In the genomic region with DNA sequence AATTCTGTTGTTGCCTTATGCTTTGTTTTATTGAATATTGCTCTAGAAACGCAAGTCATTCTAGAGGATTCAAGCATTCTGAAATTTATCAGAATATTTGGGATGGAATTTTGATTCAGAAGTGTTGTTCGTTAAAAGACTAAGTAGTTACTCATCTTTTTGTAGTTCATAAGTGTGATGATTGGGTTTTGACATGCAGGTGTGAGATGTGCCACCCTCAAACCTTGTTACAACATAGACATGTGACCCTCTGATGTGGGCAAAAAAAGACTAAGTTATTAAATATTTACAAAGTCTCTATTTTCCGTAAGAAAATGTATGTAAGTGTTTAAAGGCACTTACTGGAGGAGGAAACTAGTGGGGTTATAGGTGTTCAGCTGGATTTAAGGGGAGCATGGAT, we compare ENCODE assay signal across 15 cellular contexts. TPM values are rescaled to one million over a fixed set of nuclear protein-coding genes. Genes with fewer than 3 reads are reported as not detected.
DNase-seq lines count a peak whose midpoint lies in the region; ATAC-seq and TF ChIP-seq lines count a peak whose summit lies in the region.
"Had no signal": no experiment of that assay in that cellular context is flagged by ENCODE, and none has a peak within 500 bp of the region (broad histone marks: within the 10 kb centered on the region; RNA-seq: fewer than 3 reads in every experiment).

No MANE protein-coding gene starts in this region.

- H3K4me1 ChIP-seq in ACC112 (ENCODE audit: control insufficient read depth, insufficient read depth, low read length, unreplicated experiment) = peaks cover 49% of the 10 kb centered on the region
- peaks cover 38% of the 10 kb centered on the region for H3K4me1 ChIP-seq in HUES6 (ENCODE audit: control insufficient read depth, insufficient read depth, low read length)
- H3K4me1 ChIP-seq in effector memory CD4-positive, alpha-beta T cell (ENCODE audit: control insufficient read depth, insufficient read depth, low read length, poor library complexity, severe bottlenecking) = peaks cover 56% of the 10 kb centered on the region
- H3K4me1 ChIP-seq in psoas muscle = peaks cover 43% of the 10 kb centered on the region

- 76 to 95% (median 93%) methylated on average over 3 of the region's 3 CpGs for WGBS in psoas muscle, 3 donors

- TF ChIP-seq CTCF in psoas muscle (IDR thresholded peaks at IDR 0.05) = no peak

- H2AFZ ChIP-seq in ACC112 (ENCODE audit: low read length, unreplicated experiment) = no peak overlapping the region

- H3K9me3 ChIP-seq in HUES6 (ENCODE audit: control insufficient read depth, insufficient read depth, low read depth, low read length) (no peaks in the 10 kb centered on the region), psoas muscle (no peaks in the 10 kb centered on the region)
- no peaks in the 10 kb centered on the region for H3K9me3 ChIP-seq in effector memory CD4-positive, alpha-beta T cell (ENCODE audit: control insufficient read depth, low read length)
- H3K9me3 ChIP-seq: MG63 had no signal

- no peak overlapping the region for H3K4me3 Mint-ChIP-seq in activated T-helper 2 cell treated with anti-CD3 and anti-CD28 coated beads, Interferon-gamma antibody, Interleukin-2, Interleukin-4, amounts not matched to agents 10 μg/mL and 5 μg/mL and 100 μg/mL, durations not matched to agents 14 hours and 24 hours and 36 hours (ENCODE audit: low read depth)
- H3K4me3 Mint-ChIP-seq: B cell had no signal

- peaks cover 84% of the 10 kb centered on the region for H3K36me3 Mint-ChIP-seq in activated T-helper 2 cell treated with anti-CD3 and anti-CD28 coated beads, Interferon-gamma antibody, Interleukin-2, Interleukin-4, amounts not matched to agents 10 μg/mL and 5 μg/mL and 100 μg/mL, durations not matched to agents 14 hours and 24 hours and 36 hours (ENCODE audit: low read depth)

- H3K27me3 ChIP-seq in ACC112 (ENCODE audit: insufficient read depth, low read length) (no peaks in the 10 kb centered on the region), HUES6 (ENCODE audit: control insufficient read depth, insufficient read depth, low read length) (no peaks in the 10 kb centered on the region), psoas muscle (ENCODE audit: insufficient read depth in 3 of 3, low read length in 2 of 3) (no peaks in the 10 kb centered on the region), H7 (ENCODE audit: control insufficient read depth, insufficient read depth, low read length) (no peaks in the 10 kb centered on the region)
- H3K27me3 ChIP-seq in effector memory CD4-positive, alpha-beta T cell (replicated peaks; ENCODE audit: control insufficient read depth, insufficient read depth, low read length, poor library complexity, severe bottlenecking) = no peaks in the 10 kb centered on the region
- H3K27me3 ChIP-seq: MG63 had no signal

- peaks cover 69% of the 10 kb centered on the region for H3K79me2 ChIP-seq in ACC112 (ENCODE audit: control insufficient read depth, insufficient read depth, low read length, unreplicated experiment)

- no peak overlapping the region for H3K27ac Mint-ChIP-seq in activated T-helper 2 cell treated with anti-CD3 and anti-CD28 coated beads, Interferon-gamma antibody, Interleukin-2, Interleukin-4, amounts not matched to agents 10 μg/mL and 5 μg/mL and 100 μg/mL, durations not matched to agents 14 hours and 24 hours and 36 hours
- H3K27ac Mint-ChIP-seq: B cell had no signal

- H3K4me3 ChIP-seq in ACC112 (ENCODE audit: low read depth, low read length) = no peak overlapping the region
- H3K4me3 ChIP-seq in HUES6 (ENCODE audit: low read depth, low read length) = no peak overlapping the region
- no peak overlapping the region for H3K4me3 ChIP-seq in effector memory CD4-positive, alpha-beta T cell (ENCODE audit: insufficient read depth, low read depth, low read length, poor library complexity, severe bottlenecking)
- no peak overlapping the region for H3K4me3 ChIP-seq in psoas muscle
- no peak overlapping the region for H3K4me3 ChIP-seq in H7 (ENCODE audit: insufficient read depth, low read depth, low read length)
- H3K4me3 ChIP-seq: lung, MG63 had no signal

- ATAC-seq in psoas muscle = no peak

- H3K9me3 Mint-ChIP-seq in activated T-helper 2 cell treated with anti-CD3 and anti-CD28 coated beads, Interferon-gamma antibody, Interleukin-2, Interleukin-4, amounts not matched to agents 10 μg/mL and 5 μg/mL and 100 μg/mL, durations not matched to agents 14 hours and 24 hours and 36 hours = no peaks in the 10 kb centered on the region

- peaks cover 61% of the 10 kb centered on the region for H3K4me1 Mint-ChIP-seq in activated T-helper 2 cell treated with anti-CD3 and anti-CD28 coated beads, Interferon-gamma antibody, Interleukin-2, Interleukin-4, amounts not matched to agents 10 μg/mL and 5 μg/mL and 100 μg/mL, durations not matched to agents 14 hours and 24 hours and 36 hours (ENCODE audit: low read depth)

- no peaks in the 10 kb centered on the region for H3K27me3 Mint-ChIP-seq in activated T-helper 2 cell treated with anti-CD3 and anti-CD28 coated beads, Interferon-gamma antibody, Interleukin-2, Interleukin-4, amounts not matched to agents 10 μg/mL and 5 μg/mL and 100 μg/mL, durations not matched to agents 14 hours and 24 hours and 36 hours (ENCODE audit: low read depth)
- H3K27me3 Mint-ChIP-seq: B cell had no signal

- intact Hi-C loops in psoas muscle (cut with DNase I) = no loop called here
- intact Hi-C loops in activated T-helper 2 cell treated with anti-CD3 and anti-CD28 coated beads, Interferon-gamma antibody, Interleukin-2, Interleukin-4, amounts not matched to agents 10 μg/mL and 5 μg/mL and 100 μg/mL, durations not matched to agents 14 hours and 24 hours and 36 hours (cut with micrococcal nuclease) = no loop called here

- H3K9ac ChIP-seq in HUES6 (ENCODE audit: low read length) = no peak overlapping the region

- DNase-seq in effector memory CD4-positive, alpha-beta T cell = no peak
- DNase-seq in psoas muscle (no peak), HK-2 (ENCODE audit: unreplicated experiment) (no peak), H7 (no peak), LoVo (ENCODE audit: low spot score) (no peak)
- no peak for DNase-seq in activated T-helper 2 cell treated with anti-CD3 and anti-CD28 coated beads, Interferon-gamma antibody, Interleukin-2, Interleukin-4, amounts not matched to agents 10 μg/mL and 5 μg/mL and 100 μg/mL, durations not matched to agents 14 hours and 24 hours and 36 hours (ENCODE audit: low spot score)
- DNase-seq: activated naive CD4-positive, alpha-beta T cell treated with anti-CD3 and anti-CD28 coated beads, Interleukin-2, amount 50 U/mL, for 16 hours; DND-41; NCI-H82; occipital lobe had no signal

- H3K36me3 ChIP-seq in ACC112 (ENCODE audit: insufficient read depth, low read length) = peaks cover 8% of the 10 kb centered on the region; the same call in 1 of the 2 replicates
- peaks cover 61% of the 10 kb centered on the region for H3K36me3 ChIP-seq in HUES6 (ENCODE audit: control insufficient read depth, insufficient read depth, low read length)
- H3K36me3 ChIP-seq in effector memory CD4-positive, alpha-beta T cell (ENCODE audit: control insufficient read depth, insufficient read depth, low read length) = peaks cover 11% of the 10 kb centered on the region
- peaks cover 12 to 46% of the 10 kb centered on the region in 2 donors for H3K36me3 ChIP-seq in psoas muscle (ENCODE audit: insufficient read depth in 1 of 2, low read depth in 1 of 2)
- H3K36me3 ChIP-seq in H7 (replicated peaks; ENCODE audit: control insufficient read depth, insufficient read depth, low read length) = peaks cover 19% of the 10 kb centered on the region

- H3K27ac ChIP-seq in ACC112 (ENCODE audit: low read depth, low read length) (peak overlapping the region; percentile 92), HUES6 (ENCODE audit: low read depth, low read length) (0 out of 2 replicates have a peak overlapping the region, but pooled peaks have one; percentile 28), psoas muscle (peak overlapping the region; percentile 75)
- H3K27ac ChIP-seq in effector memory CD4-positive, alpha-beta T cell (ENCODE audit: insufficient read depth, low read length, poor library complexity, severe bottlenecking) = peak overlapping the region; percentile 36

RNA-seq across cellular contexts. Expression of a gene that starts 8.9 kb away (rescaled TPM):
- 100 to 1,000 TPM in 1 of 4 donors, 10 to 100 TPM in 3; 47.8 to 116 (median 53.0) TPM for total RNA-seq in psoas muscle
- polyA plus RNA-seq in psoas muscle = 100 to 1,000 TPM in 1 of 3 donors, 10 to 100 TPM in 2; 48.4 to 133 (median 71.9) TPM
- 150 TPM in 2 replicates for total RNA-seq in activated T-helper 2 cell treated with anti-CD3 and anti-CD28 coated beads, Interferon-gamma antibody, Interleukin-2, Interleukin-4, amounts not matched to agents 10 μg/mL and 5 μg/mL and 100 μg/mL, durations not matched to agents 14 hours and 24 hours and 36 hours
- total RNA-seq in H7 (2014; rRNA removed; shearing (Covaris generic)) = 217 and 229 TPM in 2 replicates

Comparison
In these comparisons a context has a peak if more than half of its experiments do, and no peak if none do; other contexts are left out.
1. H3K27ac ChIP-seq: peak in every context shown above with its lines; median percentile 92 in ACC112; 75 in psoas muscle; 36 in effector memory CD4-positive, alpha-beta T cell; 28 in HUES6.